Comparison of ENCODE assay signal across 11 cellular contexts in the genomic region with DNA sequence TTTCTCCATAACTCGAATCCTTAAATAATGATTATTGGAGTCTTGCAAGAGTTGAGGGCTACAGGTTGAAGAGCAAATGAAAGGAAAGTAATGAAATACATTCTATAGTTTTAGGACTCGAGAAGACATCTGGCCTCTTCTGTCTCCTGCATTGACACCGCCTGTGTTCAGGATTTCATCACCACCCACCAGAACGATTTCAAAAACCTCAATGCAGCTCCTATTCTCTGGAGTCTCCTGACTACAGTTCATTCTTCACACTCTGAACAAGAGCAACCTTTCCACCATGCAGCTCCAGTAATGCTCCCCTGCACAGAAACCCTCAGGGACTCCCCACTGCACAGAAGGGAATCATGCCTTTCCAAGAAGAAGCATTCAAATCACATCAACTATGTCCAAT. TPM values are rescaled to one million over a fixed set of nuclear protein-coding genes. Genes with fewer than 3 reads are reported as not detected.
DNase-seq lines count a peak whose midpoint lies in the region; FAIRE-seq and TF ChIP-seq lines count a peak whose summit lies in the region.
"Had no signal": no experiment of that assay in that cellular context is flagged by ENCODE, and none has a peak within 500 bp of the region (broad histone marks: within the 10 kb centered on the region; RNA-seq: fewer than 3 reads in every experiment).

No MANE protein-coding gene starts in this region.

- no peak overlapping the region for H3K9ac ChIP-seq in skeletal muscle tissue (ENCODE audit: low read depth in 1 of 3, low read length in 3 of 3)

- no peaks in the 10 kb centered on the region for H3K9me3 ChIP-seq in Peyer's patch
- H3K9me3 ChIP-seq in skeletal muscle tissue (ENCODE audit: control insufficient read depth in 3 of 3, low read length in 3 of 3) = no peaks in the 10 kb centered on the region
- H3K9me3 ChIP-seq: SJSA1 had no signal

- intact Hi-C loops in Calu3 (cut with micrococcal nuclease; ENCODE audit: unreplicated experiment) = loop anchor here (2.0 to 10.0 kb wide), 3 partner anchors 21 to 433 kb away; no protein-coding TSS in a partner anchor

- H3K4me1 ChIP-seq in Peyer's patch = peaks cover 0 to 26% (median 6%) of the 10 kb centered on the region in 4 donors
- H3K4me1 ChIP-seq in skeletal muscle tissue (ENCODE audit: control insufficient read depth in 3 of 3, insufficient read depth in 3 of 3, low read length in 3 of 3) = peaks cover 6 to 22% (median 10%) of the 10 kb centered on the region in 3 donors
- H3K4me1 ChIP-seq: SJSA1 had no signal

- H3K27ac ChIP-seq in Peyer's patch (peak overlapping the region; percentile 18 to 77 (median 51)), skeletal muscle tissue (ENCODE audit: low read depth, low read length) (peak overlapping the region; percentile 56)
- H3K27ac ChIP-seq: SJSA1 had no signal

- DNase-seq in Calu3 = no peak
- DNase-seq in Peyer's patch = peak in 1 of 3 donors; percentile 11
- peak; percentile 20 for DNase-seq in fibroblast of mammary gland (ENCODE audit: low read depth)
- no peak for DNase-seq in medulla oblongata (ENCODE audit: extremely low spot score)
- no peak for DNase-seq in D341Med (ENCODE audit: low spot score)
- no peak for DNase-seq in HTR-8/SVneo (ENCODE audit: insufficient read length, low spot score)
- DNase-seq: aorta, NCI-H524 had no signal

- H3K36me3 ChIP-seq in Peyer's patch (no peaks in the 10 kb centered on the region), skeletal muscle tissue (ENCODE audit: control insufficient read depth in 3 of 3, insufficient read depth in 3 of 3, low read length in 3 of 3) (no peaks in the 10 kb centered on the region)
- H3K36me3 ChIP-seq: SJSA1 had no signal

- H3K4me3 Mint-ChIP-seq in Calu3 (ENCODE audit: low read depth, unreplicated experiment) = peak overlapping the region; percentile 55

- H3K27ac Mint-ChIP-seq in Calu3 (ENCODE audit: unreplicated experiment) = peak overlapping the region; percentile 84

- no peak overlapping the region for H3K4me3 ChIP-seq in Peyer's patch
- no peak overlapping the region for H3K4me3 ChIP-seq in fibroblast of mammary gland (ENCODE audit: control insufficient read depth, low read depth, low read length)
- no peak overlapping the region for H3K4me3 ChIP-seq in skeletal muscle tissue (ENCODE audit: low read length in 3 of 3)
- H3K4me3 ChIP-seq: SJSA1 had no signal

- TF ChIP-seq CTCF in Calu3 (IDR thresholded peaks at IDR 0.05; ENCODE audit: unreplicated experiment) = no peak
- no peak for TF ChIP-seq CTCF in Peyer's patch (IDR thresholded peaks at IDR 0.05)
- TF ChIP-seq CTCF in fibroblast of mammary gland (conservative IDR thresholded peaks at IDR 0.05; ENCODE audit: control insufficient read depth, insufficient read depth, low read depth, low read length) = no peak

- H3K27me3 Mint-ChIP-seq in Calu3 (ENCODE audit: unreplicated experiment) = no peaks in the 10 kb centered on the region

- FAIRE-seq in HTR-8/SVneo (lab: Jason Lieb, UNC) = no peak
- FAIRE-seq: islet of Langerhans had no signal

- TF ChIP-seq POLR2A in Peyer's patch (IDR thresholded peaks at IDR 0.05) = no peak

- no TSS peak for BruUV-seq in Calu3 (replicated peaks; lab: Mats Ljungman, UMichigan)

- no peaks in the 10 kb centered on the region for H3K9me3 Mint-ChIP-seq in Calu3 (ENCODE audit: low read depth, unreplicated experiment)

- CTCF ChIA-PET in Calu3 (lab: Charles Lee) = interaction anchor here (0.6 to 1.5 kb wide), 6 partner anchors 16 to 214 kb away, joined by 3 to 5 read pairs (median 4); no protein-coding TSS in a partner anchor

- H3K36me3 Mint-ChIP-seq in Calu3 (ENCODE audit: insufficient read depth, unreplicated experiment) = peaks cover 32% of the 10 kb centered on the region

- H3K27me3 ChIP-seq in Peyer's patch (no peaks in the 10 kb centered on the region), skeletal muscle tissue (ENCODE audit: control insufficient read depth in 3 of 3, insufficient read depth in 3 of 3, low read length in 3 of 3) (no peaks in the 10 kb centered on the region)

- peaks cover 59% of the 10 kb centered on the region for H3K4me1 Mint-ChIP-seq in Calu3 (ENCODE audit: low read depth, unreplicated experiment)

RNA-seq across cellular contexts. Expression of gene IL15RA, which starts 5.5 kb away (rescaled TPM):
- total RNA-seq in Calu3 (2022) (28.6 and 42.4 TPM in 2 replicates), Peyer's patch (10 to 100 TPM; 19.4 to 38.0 (median 34.9) TPM), skeletal muscle tissue (1.6 TPM)
